In the genomic region with DNA sequence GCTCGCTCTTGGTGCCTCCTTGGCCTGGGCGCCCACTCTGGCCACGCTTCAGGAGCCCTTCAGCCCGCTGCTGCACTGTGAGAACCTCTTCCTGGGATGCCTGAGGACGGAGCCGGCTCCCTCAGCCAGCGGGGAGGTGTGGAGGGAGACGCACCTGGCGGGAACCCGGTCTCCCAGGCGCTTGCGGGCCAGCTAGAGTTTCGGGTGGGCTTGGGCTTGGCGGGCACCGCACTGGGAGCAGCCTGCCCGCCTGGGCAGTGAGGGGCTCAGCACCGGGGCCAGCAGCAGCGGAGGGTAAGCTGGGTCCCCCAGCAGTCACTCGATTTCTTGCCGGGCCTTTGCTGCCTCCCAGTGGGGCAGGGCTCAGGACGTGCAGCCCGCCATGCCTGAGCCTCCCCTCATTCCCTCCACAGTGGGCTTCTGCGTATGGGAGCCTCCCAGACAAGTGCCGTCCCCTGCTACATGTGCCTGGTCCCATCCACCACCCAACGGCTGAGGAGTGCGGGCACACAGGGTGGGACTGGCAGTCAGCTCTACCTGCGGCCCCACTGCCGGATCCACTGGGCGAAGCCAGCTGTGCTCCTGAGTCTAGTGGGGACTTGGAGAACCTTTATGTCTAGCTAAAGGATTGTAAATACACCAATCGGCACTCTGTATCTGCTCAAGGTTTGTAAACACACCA, we compare ENCODE assay signal across 22 cellular contexts.
"Had no signal": no experiment of that assay in that cellular context is flagged by ENCODE, and none has a peak within 500 bp of the region (broad histone marks: within the 10 kb centered on the region; RNA-seq: fewer than 3 reads in every experiment).

No MANE protein-coding gene starts in this region.

- H3K36me3 ChIP-seq: breast epithelium, esophagus squamous epithelium, left lung, thoracic aorta, uterus had no signal

- H3K4me1 ChIP-seq: breast epithelium, esophagus squamous epithelium, left lung, uterus had no signal

- ATAC-seq: activated CD4-positive, alpha-beta T cell treated with anti-CD3 and anti-CD28 coated beads for 36 hours; activated CD8-positive, alpha-beta T cell treated with anti-CD3 and anti-CD28 coated beads, Interleukin-2, amount 10 ng/mL, durations not matched to agents 7 days and 5 days; activated naive CD8-positive, alpha-beta T cell treated with anti-CD3 and anti-CD28 coated beads, Interleukin-2, amount 50 U/mL, for 24 hours; left lung; naive thymus-derived CD8-positive, alpha-beta T cell had no signal

- H3K27ac ChIP-seq: breast epithelium, epithelial cell of prostate, esophagus squamous epithelium, left lung, thoracic aorta, uterus had no signal

- H3K4me3 ChIP-seq: breast epithelium, esophagus squamous epithelium, left lung, thoracic aorta, uterus had no signal

- H3K4me3 Mint-ChIP-seq: activated CD4-positive, alpha-beta T cell treated with anti-CD3 and anti-CD28 coated beads for 36 hours; activated CD8-positive, alpha-beta T cell treated with anti-CD3 and anti-CD28 coated beads, Interleukin-2, amount 10 ng/mL, durations not matched to agents 7 days and 5 days; activated naive CD4-positive, alpha-beta T cell treated with anti-CD3 and anti-CD28 coated beads, Interleukin-2, amount 50 U/mL, for 24 hours; activated naive CD8-positive, alpha-beta T cell treated with anti-CD3 and anti-CD28 coated beads, Interleukin-2, amount 50 U/mL, for 24 hours; central memory CD8-positive, alpha-beta T cell; naive thymus-derived CD8-positive, alpha-beta T cell had no signal

- H3K27me3 Mint-ChIP-seq: activated CD4-positive, alpha-beta T cell treated with anti-CD3 and anti-CD28 coated beads for 36 hours; activated naive CD4-positive, alpha-beta T cell treated with anti-CD3 and anti-CD28 coated beads, Interleukin-2, amount 50 U/mL, for 24 hours; activated naive CD8-positive, alpha-beta T cell treated with anti-CD3 and anti-CD28 coated beads, Interleukin-2, amount 50 U/mL, for 24 hours; central memory CD8-positive, alpha-beta T cell; naive thymus-derived CD8-positive, alpha-beta T cell had no signal

- DNase-seq: activated CD4-positive, alpha-beta T cell treated with anti-CD3 and anti-CD28 coated beads for 36 hours; activated CD4-positive, CD25-positive, alpha-beta regulatory T cell; activated CD8-positive, alpha-beta T cell treated with anti-CD3 and anti-CD28 coated beads, Interleukin-2, amount 10 ng/mL, durations not matched to agents 7 days and 5 days; activated naive CD8-positive, alpha-beta T cell treated with anti-CD3 and anti-CD28 coated beads, Interleukin-2, amount 50 U/mL, for 24 hours; amygdala; effector CD8-positive, alpha-beta T cell; esophagus squamous epithelium; foreskin melanocyte; kidney glomerular epithelial cell; mammary epithelial cell; midbrain; naive thymus-derived CD8-positive, alpha-beta T cell; stimulated activated CD4-positive, alpha-beta T cell treated with anti-CD3 and anti-CD28 coated beads, Interleukin-2, amount 100 ng/mL, for 48 hours; stimulated activated naive CD4-positive, alpha-beta T cell treated with Interleukin-2 at 50 U/mL for 16 hours; trophoblast cell; uterus had no signal

- H3K4me1 Mint-ChIP-seq: activated CD4-positive, alpha-beta T cell treated with anti-CD3 and anti-CD28 coated beads for 36 hours; activated naive CD4-positive, alpha-beta T cell treated with anti-CD3 and anti-CD28 coated beads, Interleukin-2, amount 50 U/mL, for 24 hours; activated naive CD8-positive, alpha-beta T cell treated with anti-CD3 and anti-CD28 coated beads, Interleukin-2, amount 50 U/mL, for 24 hours; central memory CD8-positive, alpha-beta T cell; naive thymus-derived CD8-positive, alpha-beta T cell had no signal

- H3K36me3 Mint-ChIP-seq: activated naive CD4-positive, alpha-beta T cell treated with anti-CD3 and anti-CD28 coated beads, Interleukin-2, amount 50 U/mL, for 24 hours; naive thymus-derived CD8-positive, alpha-beta T cell had no signal

- H3K27me3 ChIP-seq: breast epithelium, esophagus squamous epithelium, left lung, uterus had no signal

- H3K27ac Mint-ChIP-seq: activated CD4-positive, alpha-beta T cell treated with anti-CD3 and anti-CD28 coated beads for 36 hours; activated CD8-positive, alpha-beta T cell treated with anti-CD3 and anti-CD28 coated beads, Interleukin-2, amount 10 ng/mL, durations not matched to agents 7 days and 5 days; activated naive CD4-positive, alpha-beta T cell treated with anti-CD3 and anti-CD28 coated beads, Interleukin-2, amount 50 U/mL, for 24 hours; activated naive CD8-positive, alpha-beta T cell treated with anti-CD3 and anti-CD28 coated beads, Interleukin-2, amount 50 U/mL, for 24 hours had no signal

- H3K9me3 ChIP-seq: thoracic aorta, uterus had no signal
